In the genomic region with DNA sequence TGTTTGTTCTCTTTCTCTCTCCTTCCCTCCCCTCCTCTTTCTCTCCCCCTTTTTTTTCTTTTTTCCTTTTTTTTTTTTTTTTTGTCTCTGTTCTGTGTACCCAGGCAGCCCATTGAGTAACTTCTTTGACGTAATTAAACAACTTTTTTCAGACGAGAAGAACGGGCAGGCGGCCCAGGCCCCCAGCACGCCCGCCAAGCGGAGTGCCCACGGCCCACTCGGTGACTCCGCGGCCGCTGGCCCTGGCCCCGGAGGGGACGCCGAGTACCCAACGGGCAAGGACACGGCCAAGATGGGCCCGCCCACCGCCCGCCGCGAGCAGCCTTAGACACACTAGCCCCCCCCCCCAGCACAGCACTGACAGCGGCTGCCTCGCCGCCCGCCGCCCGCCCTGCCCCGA, we compare ENCODE assay signal across 18 cellular contexts. TPM values are rescaled to one million over a fixed set of nuclear protein-coding genes. Genes with fewer than 3 reads are reported as not detected.
DNase-seq lines count a peak whose midpoint lies in the region; ATAC-seq and TF ChIP-seq lines count a peak whose summit lies in the region.
"Had no signal": no experiment of that assay in that cellular context is flagged by ENCODE, and none has a peak within 500 bp of the region (broad histone marks: within the 10 kb centered on the region; RNA-seq: fewer than 3 reads in every experiment).

No MANE protein-coding gene starts in this region.

- H3K4me3 ChIP-seq in AG04450 (ENCODE audit: low read depth, low read length) (no peak overlapping the region), coronary artery (peak overlapping the region; percentile 62)
- H3K4me3 ChIP-seq: A549, body of pancreas, right lobe of liver had no signal

- TF ChIP-seq CTCF in AG04450 (IDR thresholded peaks at IDR 0.05; ENCODE audit: low read depth, low read length) (no peak), coronary artery (IDR thresholded peaks at IDR 0.05) (no peak)

- H3K27ac ChIP-seq in AG04450 (ENCODE audit: low read depth, low read length) (no peak overlapping the region), coronary artery (peak overlapping the region; percentile 96 to 100), layer of hippocampus (ENCODE audit: low read depth, low read length) (peak overlapping the region; percentile 83)
- H3K27ac ChIP-seq: A549, body of pancreas, right lobe of liver had no signal

- intact Hi-C loops in sciatic nerve (cut with DNase I), result no loop called here
- intact Hi-C loops in posterior vena cava (cut with DNase I), result no loop called here

- CTCF ChIA-PET in AG04450 (lab: Charles Lee), result no interaction called here

- peaks cover 5% of the 10 kb centered on the region for H3K27me3 ChIP-seq in AG04450 (ENCODE audit: control insufficient read depth, insufficient read depth, low read length)
- no peaks in the 10 kb centered on the region for H3K27me3 ChIP-seq in layer of hippocampus (ENCODE audit: control insufficient read depth, insufficient read depth, low read length)
- H3K27me3 ChIP-seq: body of pancreas, right lobe of liver had no signal

- POLR2A ChIA-PET in AG04450 (lab: Yijun Ruan, JAX), result no interaction called here

- ATAC-seq in sciatic nerve, result peak; percentile 63
- no peak for ATAC-seq in GM21717 (IDR thresholded peaks at IDR 0.05; ENCODE audit: unreplicated experiment)
- ATAC-seq: A549; activated T-cell treated with anti-CD3 and anti-CD28 coated beads, Interleukin-2, amount 50 U/mL, for 72 hours; body of pancreas had no signal

- DNase-seq in AG04450 (ENCODE audit: low read depth, low spot score), result peak; percentile 13
- peak; percentile 96 for DNase-seq in coronary artery (ENCODE audit: low spot score)
- DNase-seq in sciatic nerve (ENCODE audit: low spot score), result peak; percentile 78
- no peak for DNase-seq in OCI-M1 (lab: John Stamatoyannopoulos, UW)
- DNase-seq in RPMI8226, result no peak
- no peak for DNase-seq in posterior vena cava (ENCODE audit: low spot score)
- DNase-seq: activated CD4-positive, alpha-beta T cell treated with anti-CD3 and anti-CD28 coated beads for 4 hours; activated T-cell treated with anti-CD3 and anti-CD28 coated beads, Interleukin-2, amount 50 U/mL, for 72 hours; endodermal cell; NCI-H1417; NCI-H524 treated with DMSO at 0.1 percent for 48 hours; right lobe of liver; stimulated activated naive CD4-positive, alpha-beta T cell treated with Interleukin-2 at 50 U/mL for 16 hours; T-helper 2 cell had no signal

- peaks cover 8% of the 10 kb centered on the region; the same call in 1 of the 2 replicates for H3K9me3 ChIP-seq in AG04450 (ENCODE audit: control insufficient read depth, insufficient read depth, low read length)
- H3K9me3 ChIP-seq: A549, body of pancreas, right lobe of liver had no signal

RNA-seq across cellular contexts. Expression of a gene that starts 26.2 kb away (rescaled TPM):
- polyA plus RNA-seq in AG04450 (2011; rRNA removed), result 19.9 and 29.7 TPM in 2 replicates
- polyA minus RNA-seq in AG04450 (2011; rRNA and poly(A)+ RNA removed), result 33.1 and 39.3 TPM in 2 replicates
- 55.2 TPM for total RNA-seq in sciatic nerve
- total RNA-seq in posterior vena cava, result 10 to 100 TPM; 47.5 to 57.2 TPM

Comparison
In these comparisons a context has a peak if more than half of its experiments do, and no peak if none do; other contexts are left out.
1. DNase-seq: peak in AG04450 (single experiment), coronary artery (single experiment) and sciatic nerve (single experiment); none in OCI-M1 (single experiment), RPMI8226 (single experiment) and posterior vena cava (single experiment).